ENCODE assay signal across 16 cellular contexts in genomic region chr1:15434739-15435138, GRCh38. TPM values are rescaled to one million over a fixed set of nuclear protein-coding genes. Genes with fewer than 3 reads are reported as not detected.
DNase-seq lines count a peak whose midpoint lies in the region; ATAC-seq, FAIRE-seq and TF ChIP-seq lines count a peak whose summit lies in the region.
"Not testable (repeated sequence)": the region's sequence is repeated elsewhere in the genome, so short reads cannot be mapped to it uniquely, and the experiment has no call there.
"Had no signal": no experiment of that assay in that cellular context is flagged by ENCODE, and none has a peak within 500 bp of the region (broad histone marks: within the 10 kb centered on the region; RNA-seq: fewer than 3 reads in every experiment).

No MANE protein-coding gene starts in this region.

- TF ChIP-seq RAD21 in K562 (CRISPR knock-in tag; conservative IDR thresholded peaks at IDR 0.05 in 1 of 2, IDR thresholded peaks at IDR 0.05 in 1 of 2); HepG2 (CRISPR knock-in tag; IDR thresholded peaks at IDR 0.05): not testable (repeated sequence)

- not testable (repeated sequence) for H3K27me3 ChIP-seq in K562 (ENCODE audit: control insufficient read depth in 2 of 2, insufficient read depth in 2 of 2, low read length in 2 of 2); HepG2 (ENCODE audit: control insufficient read depth in 1 of 2, insufficient read depth in 2 of 2, low read length in 2 of 2)

- POLR2A ChIA-PET in K562 (lab: Yijun Ruan, JAX), result interaction anchor here (0.5 to 0.8 kb wide), 3 partner anchors 22 to 125 kb away, joined by 3 read pairs; no protein-coding TSS in a partner anchor
- POLR2A ChIA-PET in HepG2 (lab: Yijun Ruan, JAX), result not testable (repeated sequence)

- H3K79me2 ChIP-seq in K562 (ENCODE audit: control insufficient read depth, insufficient read depth, low read length); HepG2 (ENCODE audit: insufficient read depth, low read length): not testable (repeated sequence)

- not testable (repeated sequence) for TF ChIP-seq CTCF in K562 (IDR thresholded peaks at IDR 0.05 in 2 of 3, conservative IDR thresholded peaks at IDR 0.05 in 1 of 3; ENCODE audit: insufficient read depth in 2 of 3, low read depth in 1 of 3, low read length in 3 of 3); HepG2 (CRISPR knock-in tag; IDR thresholded peaks at IDR 0.05)

- WGBS in K562 (ENCODE audit: insufficient coverage, low coverage, missing lambda C conversion rate), result 19% methylated on average over 8 of the region's 8 CpGs
- WGBS in HepG2 (ENCODE audit: low lambda C conversion rate), result 0% methylated on average over 8 of the region's 8 CpGs

- H2AFZ ChIP-seq in K562 (ENCODE audit: low read depth, low read length); HepG2 (ENCODE audit: low read length): not testable (repeated sequence)

- H3K36me3 ChIP-seq in K562 (ENCODE audit: control insufficient read depth, insufficient read depth, low read length); HepG2 (replicated peaks in 1 of 2; ENCODE audit: control insufficient read depth in 1 of 2, insufficient read depth in 2 of 2, low read length in 2 of 2): not testable (repeated sequence)

- FAIRE-seq in K562 (lab: Jason Lieb, UNC); HepG2 (lab: Jason Lieb, UNC): not testable (repeated sequence)

- in situ Hi-C loops in K562 (cut with MboI), result loop anchor here (5.0 kb wide), 1 partner anchor 282 kb away; the partner anchor contains the start of gene TMEM51
- in situ Hi-C loops in HepG2 (cut with HindIII; ENCODE audit: extremely low pct_ligation_motif_present, low pct_unique_long_range_greater_than_20kb), result not testable (repeated sequence)

- not testable (repeated sequence) for H3K27ac ChIP-seq in K562 (ENCODE audit: extremely low read depth, low read depth, low read length); HepG2 (ENCODE audit: extremely low read length, insufficient read depth, low read length)

- BruUV-seq in K562 (replicated peaks; lab: Mats Ljungman, UMichigan); HepG2 (replicated peaks; lab: Mats Ljungman, UMichigan): not testable (repeated sequence)

- intact Hi-C loops in K562 (cut with micrococcal nuclease) (loop anchor here (10.0 kb wide), 1 partner anchor 280 kb away; the partner anchor contains the start of gene TMEM51), sciatic nerve (cut with DNase I) (loop anchor here (5.0 kb wide), 1 partner anchor 112 kb away; no protein-coding TSS in a partner anchor)
- intact Hi-C loops in HepG2 (cut with micrococcal nuclease; ENCODE audit: unreplicated experiment), result not testable (repeated sequence)

- not testable (repeated sequence) for TF ChIP-seq EP300 in K562 (IDR thresholded peaks at IDR 0.05; ENCODE audit: low read length); HepG2 (IDR thresholded peaks at IDR 0.05; ENCODE audit: low read depth in 2 of 2, low read length in 2 of 2); HepG2 (CRISPR knock-in tag; IDR thresholded peaks at IDR 0.05; ENCODE audit: borderline replicate concordance)

- H3K4me1 ChIP-seq in K562 (replicated peaks in 1 of 2; ENCODE audit: control insufficient read depth in 2 of 2, insufficient read depth in 2 of 2, low read length in 2 of 2) (peaks cover 4 to 15% of the 10 kb centered on the region in 2 experiments; a peak in 3 of 5 replicates), HepG2 (ENCODE audit: insufficient read depth, low read length) (peaks cover 15% of the 10 kb centered on the region)

- DNase-seq in CD1c-positive myeloid dendritic cell (ENCODE audit: extremely low spot score), result peak; percentile 84
- DNase-seq in HCEC 1CT, result peak; percentile 51
- peak; percentile 97 for DNase-seq in MV-4-11 (lab: John Stamatoyannopoulos, UW)
- peak; percentile 85 for DNase-seq in SIG-M5 treated with dmso at 0.1 percent for 504 hours (lab: John Stamatoyannopoulos, UW; ENCODE audit: unreplicated experiment)
- DNase-seq in K562 (ENCODE audit: extremely low read depth in 1 of 4, low spot score in 3 of 4); sciatic nerve (ENCODE audit: low spot score): not testable (repeated sequence)
- peak; percentile 94 for DNase-seq in fibroblast of gingiva (ENCODE audit: low read depth)
- peak; percentile 57 for DNase-seq in HepG2 (ENCODE audit: low spot score)

- not testable (repeated sequence) for H3K9ac ChIP-seq in K562 (ENCODE audit: insufficient read depth in 1 of 2, low read depth in 2 of 2, low read length in 2 of 2); HepG2 (ENCODE audit: insufficient read depth, low read depth, low read length)

- H3K9me3 ChIP-seq in K562 (replicated peaks; ENCODE audit: control insufficient read depth, insufficient read depth, low read depth, low read length); HepG2 (ENCODE audit: low read length): not testable (repeated sequence)

- H3K4me3 ChIP-seq in K562; HepG2 (replicated peaks in 1 of 3; ENCODE audit: insufficient read depth in 1 of 3, low read depth in 2 of 3, low read length in 3 of 3): not testable (repeated sequence)

- H3K9me1 ChIP-seq in K562 (ENCODE audit: control insufficient read depth, insufficient read depth, low read length), result not testable (repeated sequence)

- CTCF ChIA-PET in K562 (lab: Yijun Ruan, JAX; ENCODE audit: low intra/inter-chr PET ratio); HepG2 (lab: Yijun Ruan, JAX; ENCODE audit: low intra/inter-chr PET ratio, low total read pairs): not testable (repeated sequence)

- not testable (repeated sequence) for ATAC-seq in K562, HepG2
- peak; percentile 14 for ATAC-seq in sciatic nerve

- not testable (repeated sequence) for TF ChIP-seq POLR2A in K562 (conservative IDR thresholded peaks at IDR 0.05); HepG2 (IDR thresholded peaks at IDR 0.05; ENCODE audit: insufficient read depth in 1 of 2, low read depth in 2 of 2, low read length in 2 of 2)

- not testable (repeated sequence) for H4K20me1 ChIP-seq in K562 (replicated peaks; ENCODE audit: control insufficient read depth, insufficient read depth, low read length); HepG2 (ENCODE audit: insufficient read depth, low read length)

- H3K4me2 ChIP-seq in K562 (ENCODE audit: insufficient read depth, low read length); HepG2 (ENCODE audit: low read depth, low read length): not testable (repeated sequence)

RNA-seq across cellular contexts. Expression of gene CTRC, which starts 3.5 kb away (rescaled TPM):
- not detected in 2 replicates for total RNA-seq in K562 (2011; cell fraction: chromatin; rRNA removed; ENCODE audit: low replicate concordance)
- total RNA-seq in K562 (2011; cell fraction: nucleolus; rRNA removed), result not detected in 2 replicates
- not detected in 2 replicates for total RNA-seq in K562 (2011; cell fraction: nucleoplasm; rRNA removed)
- total RNA-seq in K562 (2014; rRNA removed) (not detected in 2 replicates), K562 (2014; rRNA removed; fragmentation: Illumina TruSeq; extraction: Trizol) (not detected in 2 replicates), K562 (2015; rRNA removed; fragmentation: Illumina TruSeq; extraction: Trizol) (not detected in 2 replicates), K562 (2021) (0.84 and 1.2 TPM in 2 replicates), HepG2 (2016; rRNA removed; fragmentation: Illumina TruSeq; extraction: Trizol) (not detected in 2 replicates), sciatic nerve (2.2 TPM)
- polyA plus RNA-seq in K562 (2011; rRNA removed) (not detected in 2 replicates), K562 (2014; fragmentation: Illumina TruSeq; extraction: Trizol) (not detected in 2 replicates), K562 (2014; fragmentation: Nextera tagmentation; extraction: Ambion mirVana) (not detected), K562 (2014; rRNA removed) (not detected in 2 replicates), HepG2 (2011; rRNA removed) (not detected in 2 replicates)
- not detected in 2 replicates for polyA plus RNA-seq in K562 (2011; cell fraction: cytosol; rRNA removed)
- not detected in 2 replicates for polyA plus RNA-seq in K562 (2011; cell fraction: nucleus; rRNA removed)
- polyA plus RNA-seq in K562 (2012), result 0.03 and 0.12 TPM in 2 replicates
- polyA minus RNA-seq in K562 (2011; rRNA and poly(A)+ RNA removed), result not detected in 2 replicates
- polyA minus RNA-seq in K562 (2011; cell fraction: cytosol; rRNA and poly(A)+ RNA removed), result not detected in 2 replicates
- polyA minus RNA-seq in K562 (2011; cell fraction: nucleus; rRNA and poly(A)+ RNA removed), result not detected in 2 replicates
- total RNA-seq in HepG2 (2016; cell fraction: cytosol; rRNA removed; fragmentation: Illumina TruSeq; extraction: Trizol; ENCODE audit: low read depth), result not detected in 2 replicates
- not detected in 2 replicates for total RNA-seq in HepG2 (2016; cell fraction: insoluble cytoplasmic fraction; rRNA removed; fragmentation: Illumina TruSeq; extraction: Trizol)
- total RNA-seq in HepG2 (2016; cell fraction: membrane; rRNA removed; fragmentation: Illumina TruSeq; extraction: Trizol), result not detected in 2 replicates
- total RNA-seq in HepG2 (2016; cell fraction: nucleus; rRNA removed; fragmentation: Illumina TruSeq; extraction: Trizol), result not detected in 2 replicates
- not detected in 2 replicates for polyA plus RNA-seq in HepG2 (2011; cell fraction: cytosol; rRNA removed)
- polyA plus RNA-seq in HepG2 (2011; cell fraction: nucleus; rRNA removed), result not detected in 2 replicates
- not detected in 2 replicates for polyA plus RNA-seq in HepG2 (2012)
- not detected in 2 replicates for polyA plus RNA-seq in HepG2 (2016; cell fraction: cytosol; fragmentation: Illumina TruSeq; extraction: Trizol; ENCODE audit: low read depth)
- not detected in 2 replicates for polyA plus RNA-seq in HepG2 (2016; cell fraction: insoluble cytoplasmic fraction; fragmentation: Illumina TruSeq; extraction: Trizol; ENCODE audit: low read depth)
- polyA plus RNA-seq in HepG2 (2016; cell fraction: membrane; fragmentation: Illumina TruSeq; extraction: Trizol; ENCODE audit: low read depth), result not detected in 2 replicates
- polyA plus RNA-seq in HepG2 (2016; cell fraction: nucleus; fragmentation: Illumina TruSeq; extraction: Trizol; ENCODE audit: insufficient read depth, low read depth), result not detected in 2 replicates
- polyA minus RNA-seq in HepG2 (2011; rRNA and poly(A)+ RNA removed; ENCODE audit: low replicate concordance), result not detected in 2 replicates
- not detected in 2 replicates for polyA minus RNA-seq in HepG2 (2011; cell fraction: cytosol; rRNA and poly(A)+ RNA removed)
- polyA minus RNA-seq in HepG2 (2011; cell fraction: nucleus; rRNA and poly(A)+ RNA removed), result not detected in 2 replicates
- total RNA-seq: Daoy, endothelial cell of umbilical vein, left cardiac atrium had no signal
- polyA plus RNA-seq: AG04450; CD4-positive, alpha-beta memory T cell had no signal

RNA-seq across cellular contexts. Expression of gene CELA2A, which starts 21.8 kb away (rescaled TPM):
- total RNA-seq in K562 (2011; cell fraction: chromatin; rRNA removed; ENCODE audit: low replicate concordance), result not detected in 2 replicates
- not detected in 2 replicates for total RNA-seq in K562 (2011; cell fraction: nucleolus; rRNA removed)
- total RNA-seq in K562 (2011; cell fraction: nucleoplasm; rRNA removed), result not detected in 2 replicates
- total RNA-seq in K562 (2014; rRNA removed) (not detected in 2 replicates), K562 (2014; rRNA removed; fragmentation: Illumina TruSeq; extraction: Trizol) (not detected in 2 replicates), K562 (2015; rRNA removed; fragmentation: Illumina TruSeq; extraction: Trizol) (not detected in 2 replicates), K562 (2021) (0.47 and 0.62 TPM in 2 replicates), HepG2 (2016; rRNA removed; fragmentation: Illumina TruSeq; extraction: Trizol) (not detected in 2 replicates), sciatic nerve (0.94 TPM)
- polyA plus RNA-seq in K562 (2011; rRNA removed) (not detected in 2 replicates), K562 (2014; fragmentation: Illumina TruSeq; extraction: Trizol) (not detected in 2 replicates), K562 (2014; fragmentation: Nextera tagmentation; extraction: Ambion mirVana) (not detected), K562 (2014; rRNA removed) (not detected in 2 replicates), HepG2 (2011; rRNA removed) (not detected in 2 replicates)
- polyA plus RNA-seq in K562 (2011; cell fraction: cytosol; rRNA removed), result not detected in 2 replicates
- polyA plus RNA-seq in K562 (2011; cell fraction: nucleus; rRNA removed), result 0.17 TPM in 1 of 2 replicates, not detected in the other
- polyA plus RNA-seq in K562 (2012), result 0.30 TPM in 1 of 2 replicates, not detected in the other
- not detected in 2 replicates for polyA minus RNA-seq in K562 (2011; rRNA and poly(A)+ RNA removed)
- not detected in 2 replicates for polyA minus RNA-seq in K562 (2011; cell fraction: cytosol; rRNA and poly(A)+ RNA removed)
- not detected in 2 replicates for polyA minus RNA-seq in K562 (2011; cell fraction: nucleus; rRNA and poly(A)+ RNA removed)
- not detected in 2 replicates for total RNA-seq in HepG2 (2016; cell fraction: cytosol; rRNA removed; fragmentation: Illumina TruSeq; extraction: Trizol; ENCODE audit: low read depth)
- total RNA-seq in HepG2 (2016; cell fraction: insoluble cytoplasmic fraction; rRNA removed; fragmentation: Illumina TruSeq; extraction: Trizol), result not detected in 2 replicates
- not detected in 2 replicates for total RNA-seq in HepG2 (2016; cell fraction: membrane; rRNA removed; fragmentation: Illumina TruSeq; extraction: Trizol)
- not detected in 2 replicates for total RNA-seq in HepG2 (2016; cell fraction: nucleus; rRNA removed; fragmentation: Illumina TruSeq; extraction: Trizol)
- not detected in 2 replicates for polyA plus RNA-seq in HepG2 (2011; cell fraction: cytosol; rRNA removed)
- not detected in 2 replicates for polyA plus RNA-seq in HepG2 (2011; cell fraction: nucleus; rRNA removed)
- not detected in 2 replicates for polyA plus RNA-seq in HepG2 (2012)
- polyA plus RNA-seq in HepG2 (2016; cell fraction: cytosol; fragmentation: Illumina TruSeq; extraction: Trizol; ENCODE audit: low read depth), result not detected in 2 replicates
- not detected in 2 replicates for polyA plus RNA-seq in HepG2 (2016; cell fraction: insoluble cytoplasmic fraction; fragmentation: Illumina TruSeq; extraction: Trizol; ENCODE audit: low read depth)
- polyA plus RNA-seq in HepG2 (2016; cell fraction: membrane; fragmentation: Illumina TruSeq; extraction: Trizol; ENCODE audit: low read depth), result not detected in 2 replicates
- polyA plus RNA-seq in HepG2 (2016; cell fraction: nucleus; fragmentation: Illumina TruSeq; extraction: Trizol; ENCODE audit: insufficient read depth, low read depth), result not detected in 2 replicates
- not detected in 2 replicates for polyA minus RNA-seq in HepG2 (2011; rRNA and poly(A)+ RNA removed; ENCODE audit: low replicate concordance)
- not detected in 2 replicates for polyA minus RNA-seq in HepG2 (2011; cell fraction: cytosol; rRNA and poly(A)+ RNA removed)
- not detected in 2 replicates for polyA minus RNA-seq in HepG2 (2011; cell fraction: nucleus; rRNA and poly(A)+ RNA removed)
- total RNA-seq: activated B cell treated with CpG ODN at 0.5 μM for 24 hours; CD4-positive, alpha-beta memory T cell; Daoy; endothelial cell of umbilical vein; gastrocnemius medialis; left cardiac atrium had no signal
- polyA plus RNA-seq: AG04450; CD4-positive, alpha-beta memory T cell; endothelial cell of umbilical vein had no signal

RNA-seq across cellular contexts. Expression of gene EFHD2, which starts 25.1 kb away (rescaled TPM):
- total RNA-seq in K562 (2011; cell fraction: chromatin; rRNA removed; ENCODE audit: low replicate concordance), result 5.8 and 18.8 TPM in 2 replicates
- total RNA-seq in K562 (2011; cell fraction: nucleolus; rRNA removed), result 14.5 and 18.0 TPM in 2 replicates
- 10.8 and 14.2 TPM in 2 replicates for total RNA-seq in K562 (2011; cell fraction: nucleoplasm; rRNA removed)
- 53.6 and 62.9 TPM in 2 replicates for total RNA-seq in K562 (2014; rRNA removed)
- 8.6 and 8.8 TPM in 2 replicates for total RNA-seq in K562 (2014; rRNA removed; fragmentation: Illumina TruSeq; extraction: Trizol)
- total RNA-seq in K562 (2015; rRNA removed; fragmentation: Illumina TruSeq; extraction: Trizol), result 25.2 and 27.9 TPM in 2 replicates
- 64.3 and 70.0 TPM in 2 replicates for total RNA-seq in K562 (2021)
- polyA plus RNA-seq in K562 (2011; rRNA removed), result 19.7 and 22.8 TPM in 2 replicates
- polyA plus RNA-seq in K562 (2011; cell fraction: cytosol; rRNA removed), result 25.0 and 52.4 TPM in 2 replicates
- 15.0 and 24.5 TPM in 2 replicates for polyA plus RNA-seq in K562 (2011; cell fraction: nucleus; rRNA removed)
- polyA plus RNA-seq in K562 (2012), result 38.1 and 44.7 TPM in 2 replicates
- polyA plus RNA-seq in K562 (2014; fragmentation: Illumina TruSeq; extraction: Trizol), result 26.1 and 40.7 TPM in 2 replicates
- 1 to 10 TPM; 1.7 to 1.8 TPM for polyA plus RNA-seq in K562 (2014; fragmentation: Nextera tagmentation; extraction: Ambion mirVana)
- 62.3 and 73.5 TPM in 2 replicates for polyA plus RNA-seq in K562 (2014; rRNA removed)
- polyA minus RNA-seq in K562 (2011; rRNA and poly(A)+ RNA removed), result 5.5 and 6.9 TPM in 2 replicates
- polyA minus RNA-seq in K562 (2011; cell fraction: cytosol; rRNA and poly(A)+ RNA removed), result 16.4 and 20.5 TPM in 2 replicates
- 4.4 and 5.1 TPM in 2 replicates for polyA minus RNA-seq in K562 (2011; cell fraction: nucleus; rRNA and poly(A)+ RNA removed)
- total RNA-seq in HepG2 (2016; rRNA removed; fragmentation: Illumina TruSeq; extraction: Trizol), result 9.9 and 12.7 TPM in 2 replicates
- total RNA-seq in HepG2 (2016; cell fraction: cytosol; rRNA removed; fragmentation: Illumina TruSeq; extraction: Trizol; ENCODE audit: low read depth), result 3.5 and 3.8 TPM in 2 replicates
- total RNA-seq in HepG2 (2016; cell fraction: insoluble cytoplasmic fraction; rRNA removed; fragmentation: Illumina TruSeq; extraction: Trizol), result 10.0 and 12.8 TPM in 2 replicates
- 10.3 and 10.6 TPM in 2 replicates for total RNA-seq in HepG2 (2016; cell fraction: membrane; rRNA removed; fragmentation: Illumina TruSeq; extraction: Trizol)
- 5.1 and 5.7 TPM in 2 replicates for total RNA-seq in HepG2 (2016; cell fraction: nucleus; rRNA removed; fragmentation: Illumina TruSeq; extraction: Trizol)
- polyA plus RNA-seq in HepG2 (2011; rRNA removed), result 9.4 and 10.9 TPM in 2 replicates
- polyA plus RNA-seq in HepG2 (2011; cell fraction: cytosol; rRNA removed), result 9.0 and 11.9 TPM in 2 replicates
- 16.4 and 20.1 TPM in 2 replicates for polyA plus RNA-seq in HepG2 (2011; cell fraction: nucleus; rRNA removed)
- 13.1 and 13.3 TPM in 2 replicates for polyA plus RNA-seq in HepG2 (2012)
- 5.6 and 6.2 TPM in 2 replicates for polyA plus RNA-seq in HepG2 (2016; cell fraction: cytosol; fragmentation: Illumina TruSeq; extraction: Trizol; ENCODE audit: low read depth)
- 16.6 and 21.1 TPM in 2 replicates for polyA plus RNA-seq in HepG2 (2016; cell fraction: insoluble cytoplasmic fraction; fragmentation: Illumina TruSeq; extraction: Trizol; ENCODE audit: low read depth)
- polyA plus RNA-seq in HepG2 (2016; cell fraction: membrane; fragmentation: Illumina TruSeq; extraction: Trizol; ENCODE audit: low read depth), result 11.7 and 12.3 TPM in 2 replicates
- polyA plus RNA-seq in HepG2 (2016; cell fraction: nucleus; fragmentation: Illumina TruSeq; extraction: Trizol; ENCODE audit: insufficient read depth, low read depth), result 13.8 and 16.7 TPM in 2 replicates
- polyA minus RNA-seq in HepG2 (2011; rRNA and poly(A)+ RNA removed; ENCODE audit: low replicate concordance), result 7.2 and 33.1 TPM in 2 replicates
- 5.6 and 6.2 TPM in 2 replicates for polyA minus RNA-seq in HepG2 (2011; cell fraction: cytosol; rRNA and poly(A)+ RNA removed)
- 2.6 and 3.4 TPM in 2 replicates for polyA minus RNA-seq in HepG2 (2011; cell fraction: nucleus; rRNA and poly(A)+ RNA removed)
- total RNA-seq in sciatic nerve, result 28.7 TPM

RNA-seq across cellular contexts. Expression of gene CELA2B, which starts 41.2 kb away (rescaled TPM):
- total RNA-seq in K562 (2011; cell fraction: chromatin; rRNA removed; ENCODE audit: low replicate concordance), result not detected in 2 replicates
- not detected in 2 replicates for total RNA-seq in K562 (2011; cell fraction: nucleolus; rRNA removed)
- not detected in 2 replicates for total RNA-seq in K562 (2011; cell fraction: nucleoplasm; rRNA removed)
- total RNA-seq in K562 (2014; rRNA removed), result 2.1 TPM in 1 of 2 replicates, not detected in the other
- total RNA-seq in K562 (2014; rRNA removed; fragmentation: Illumina TruSeq; extraction: Trizol), result not detected in 2 replicates
- total RNA-seq in K562 (2015; rRNA removed; fragmentation: Illumina TruSeq; extraction: Trizol), result not detected in 2 replicates
- total RNA-seq in K562 (2021), result 0.40 and 0.51 TPM in 2 replicates
- polyA plus RNA-seq in K562 (2011; rRNA removed), result not detected in 2 replicates
- polyA plus RNA-seq in K562 (2011; cell fraction: cytosol; rRNA removed), result 0.31 TPM in 1 of 2 replicates, not detected in the other
- polyA plus RNA-seq in K562 (2011; cell fraction: nucleus; rRNA removed), result not detected in 2 replicates
- 0.28 TPM in 1 of 2 replicates, not detected in the other for polyA plus RNA-seq in K562 (2012)
- polyA plus RNA-seq in K562 (2014; fragmentation: Illumina TruSeq; extraction: Trizol), result not detected in 2 replicates
- polyA plus RNA-seq in K562 (2014; fragmentation: Nextera tagmentation; extraction: Ambion mirVana), result under 1 TPM in 1 of 2 experiments, not detected in 1; 0.25 TPM
- polyA plus RNA-seq in K562 (2014; rRNA removed), result 0.25 and 0.39 TPM in 2 replicates
- 0.28 TPM in 1 of 2 replicates, not detected in the other for polyA minus RNA-seq in K562 (2011; rRNA and poly(A)+ RNA removed)
- not detected in 2 replicates for polyA minus RNA-seq in K562 (2011; cell fraction: cytosol; rRNA and poly(A)+ RNA removed)
- polyA minus RNA-seq in K562 (2011; cell fraction: nucleus; rRNA and poly(A)+ RNA removed), result not detected in 2 replicates
- total RNA-seq in HepG2 (2016; rRNA removed; fragmentation: Illumina TruSeq; extraction: Trizol), result not detected in 2 replicates
- not detected in 2 replicates for total RNA-seq in HepG2 (2016; cell fraction: cytosol; rRNA removed; fragmentation: Illumina TruSeq; extraction: Trizol; ENCODE audit: low read depth)
- total RNA-seq in HepG2 (2016; cell fraction: insoluble cytoplasmic fraction; rRNA removed; fragmentation: Illumina TruSeq; extraction: Trizol), result not detected in 2 replicates
- not detected in 2 replicates for total RNA-seq in HepG2 (2016; cell fraction: membrane; rRNA removed; fragmentation: Illumina TruSeq; extraction: Trizol)
- total RNA-seq in HepG2 (2016; cell fraction: nucleus; rRNA removed; fragmentation: Illumina TruSeq; extraction: Trizol), result not detected in 2 replicates
- not detected in 2 replicates for polyA plus RNA-seq in HepG2 (2011; rRNA removed)
- not detected in 2 replicates for polyA plus RNA-seq in HepG2 (2011; cell fraction: cytosol; rRNA removed)
- polyA plus RNA-seq in HepG2 (2011; cell fraction: nucleus; rRNA removed), result not detected in 2 replicates
- polyA plus RNA-seq in HepG2 (2012), result not detected in 2 replicates
- polyA plus RNA-seq in HepG2 (2016; cell fraction: cytosol; fragmentation: Illumina TruSeq; extraction: Trizol; ENCODE audit: low read depth), result not detected in 2 replicates
- polyA plus RNA-seq in HepG2 (2016; cell fraction: insoluble cytoplasmic fraction; fragmentation: Illumina TruSeq; extraction: Trizol; ENCODE audit: low read depth), result not detected in 2 replicates
- not detected in 2 replicates for polyA plus RNA-seq in HepG2 (2016; cell fraction: membrane; fragmentation: Illumina TruSeq; extraction: Trizol; ENCODE audit: low read depth)
- polyA plus RNA-seq in HepG2 (2016; cell fraction: nucleus; fragmentation: Illumina TruSeq; extraction: Trizol; ENCODE audit: insufficient read depth, low read depth), result not detected in 2 replicates
- not detected in 2 replicates for polyA minus RNA-seq in HepG2 (2011; rRNA and poly(A)+ RNA removed; ENCODE audit: low replicate concordance)
- polyA minus RNA-seq in HepG2 (2011; cell fraction: cytosol; rRNA and poly(A)+ RNA removed), result not detected in 2 replicates
- not detected in 2 replicates for polyA minus RNA-seq in HepG2 (2011; cell fraction: nucleus; rRNA and poly(A)+ RNA removed)
- not detected for total RNA-seq in sciatic nerve
- total RNA-seq: activated B cell treated with CpG ODN at 0.5 μM for 24 hours; CD4-positive, alpha-beta memory T cell; Daoy; endothelial cell of umbilical vein; gastrocnemius medialis; left cardiac atrium had no signal
- polyA plus RNA-seq: AG04450; CD4-positive, alpha-beta memory T cell; endothelial cell of umbilical vein; psoas muscle had no signal
